In the genomic region with DNA sequence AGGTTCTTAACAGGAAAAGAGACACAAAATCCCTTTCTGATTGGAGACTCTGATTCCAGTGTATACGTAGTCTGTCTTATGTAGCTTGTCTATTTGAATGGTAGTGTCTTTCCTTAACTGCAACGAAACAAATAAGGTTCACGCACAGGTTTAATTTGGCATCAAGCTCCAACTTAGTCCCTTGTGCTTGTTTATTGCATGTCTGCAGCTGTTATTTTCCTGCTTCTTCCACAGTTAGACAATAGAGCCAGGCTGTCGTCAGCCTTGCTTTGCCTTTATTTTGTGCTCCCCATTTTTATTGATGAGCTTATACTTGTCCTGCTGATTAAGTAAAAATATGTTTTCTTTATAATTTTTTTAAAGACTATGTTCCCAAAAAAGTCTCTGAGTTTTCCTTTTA, we compare ENCODE assay signal across 15 cellular contexts.
DNase-seq lines count a peak whose midpoint lies in the region; ATAC-seq and TF ChIP-seq lines count a peak whose summit lies in the region.
"Had no signal": no experiment of that assay in that cellular context is flagged by ENCODE, and none has a peak within 500 bp of the region (broad histone marks: within the 10 kb centered on the region; RNA-seq: fewer than 3 reads in every experiment).

No MANE protein-coding gene starts in this region.

- H3K36me3 ChIP-seq in RWPE2 (ENCODE audit: low read depth) = no peaks in the 10 kb centered on the region
- H3K36me3 ChIP-seq: BLaER1, Peyer's patch had no signal

- H3K4me3 ChIP-seq in RWPE2 (ENCODE audit: severe bottlenecking) = no peak overlapping the region
- H3K4me3 ChIP-seq: BLaER1, Peyer's patch had no signal

- H3K9me3 ChIP-seq in RWPE2 (ENCODE audit: severe bottlenecking) = no peaks in the 10 kb centered on the region
- H3K9me3 ChIP-seq: BLaER1, Peyer's patch had no signal

- peak overlapping the region; percentile 80 for H3K27ac ChIP-seq in RWPE2 (ENCODE audit: poor library complexity, severe bottlenecking)
- H3K27ac ChIP-seq: BLaER1, Peyer's patch had no signal

- no peaks in the 10 kb centered on the region for H3K27me3 ChIP-seq in RWPE2 (ENCODE audit: insufficient read depth, poor library complexity, severe bottlenecking)
- H3K27me3 ChIP-seq: BLaER1, Peyer's patch had no signal

- DNase-seq in NCI-H2171 treated with DMSO at 0.1 percent for 48 hours (lab: John Stamatoyannopoulos, UW) (peak; percentile 23), NCI-H2171 (lab: John Stamatoyannopoulos, UW) (no peak), RWPE2 (ENCODE audit: low spot score) (no peak), iris pigment epithelial cell (ENCODE audit: low read depth) (peak; percentile 26), NCI-H1436 treated with DMSO at 0.1 percent for 48 hours (lab: John Stamatoyannopoulos, UW) (no peak)
- DNase-seq: CD4-positive, alpha-beta memory T cell; NCI-H1417 treated with DMSO at 0.1 percent for 48 hours; NCI-H2029 treated with DMSO at 0.1 percent for 48 hours; Peyer's patch; Right ventricle myocardium superior; T-cell had no signal

- peaks cover 31% of the 10 kb centered on the region for H3K4me1 ChIP-seq in RWPE2 (ENCODE audit: insufficient read depth, poor library complexity, severe bottlenecking)
- H3K4me1 ChIP-seq: BLaER1, Peyer's patch had no signal

- TF ChIP-seq CTCF in RWPE2 (IDR thresholded peaks at IDR 0.05; ENCODE audit: poor library complexity, severe bottlenecking) = no peak

- ATAC-seq in RWPE2 (ENCODE audit: low read depth) (no peak), GM21381 (IDR thresholded peaks at IDR 0.05; ENCODE audit: unreplicated experiment) (no peak), GM21367 (IDR thresholded peaks at IDR 0.05; ENCODE audit: unreplicated experiment) (no peak), GM21447 (IDR thresholded peaks at IDR 0.05; ENCODE audit: unreplicated experiment) (no peak)
- ATAC-seq: T-cell had no signal

Comparison
In these comparisons a context has a peak if more than half of its experiments do, and no peak if none do; other contexts are left out.
1. DNase-seq: peak in NCI-H2171 treated with DMSO at 0.1 percent for 48 hours (single experiment) and iris pigment epithelial cell (single experiment); none in NCI-H2171 (single experiment), RWPE2 (single experiment) and NCI-H1436 treated with DMSO at 0.1 percent for 48 hours (single experiment).